In genomic region chr3:53845103-53845880, GRCh38 we compare ENCODE assay signal across 8 cellular contexts. TPM values are rescaled to one million over a fixed set of nuclear protein-coding genes. Genes with fewer than 3 reads are reported as not detected.
DNase-seq lines count a peak whose midpoint lies in the region; ATAC-seq and TF ChIP-seq lines count a peak whose summit lies in the region.

No MANE protein-coding gene starts in this region.

- peak; percentile 18 for ATAC-seq in GM18498 (IDR thresholded peaks at IDR 0.05; ENCODE audit: unreplicated experiment)
- ATAC-seq in HG03039 (IDR thresholded peaks at IDR 0.05; ENCODE audit: unreplicated experiment) = no peak

- in situ Hi-C loops in ACHN (cut with HindIII; ENCODE audit: low pct_ligation_motif_present, low pct_unique_long_range_greater_than_20kb, low sequenced_read_pairs) = no loop called here
- in situ Hi-C loops in astrocyte of the cerebellum (cut with HindIII; ENCODE audit: low sequenced_read_pairs) = no loop called here

- no peaks in the 10 kb centered on the region for H3F3A ChIP-seq in PC-9 (ENCODE audit: insufficient read depth, low read depth)

- 15% methylated on average over 25 of the region's 25 CpGs for WGBS in prostate gland

- H3K4me2 ChIP-seq in PC-9 = no peak overlapping the region

- H3K27ac ChIP-seq in HUES6 (ENCODE audit: low read depth, low read length) (no peak overlapping the region), prostate gland (peak overlapping the region; percentile 85 to 96), PC-9 (no peak overlapping the region)

- intact Hi-C loops in prostate gland (cut with DNase I) = no loop called here
- intact Hi-C loops in PC-9 (cut with micrococcal nuclease; ENCODE audit: unreplicated experiment) = no loop called here

- no peaks in the 10 kb centered on the region for H3K79me2 ChIP-seq in PC-9 (ENCODE audit: low read depth)

- peak overlapping the region; percentile 77 for H3K9ac ChIP-seq in HUES6 (ENCODE audit: low read length)

- H3K27me3 ChIP-seq in HUES6 (ENCODE audit: control insufficient read depth, insufficient read depth, low read length) (peaks cover 27% of the 10 kb centered on the region), prostate gland (replicated peaks; ENCODE audit: insufficient read depth) (no peaks in the 10 kb centered on the region), PC-9 (ENCODE audit: insufficient read depth, low read depth) (peaks cover 13% of the 10 kb centered on the region)

- no peak overlapping the region for H2AFZ ChIP-seq in PC-9

- no peaks in the 10 kb centered on the region for H3K36me3 ChIP-seq in HUES6 (ENCODE audit: control insufficient read depth, insufficient read depth, low read length)
- no peaks in the 10 kb centered on the region for H3K36me3 ChIP-seq in prostate gland
- H3K36me3 ChIP-seq in PC-9 (ENCODE audit: low read depth) = no peaks in the 10 kb centered on the region

- CTCF ChIA-PET in PC-9 (lab: Charles Lee) = no interaction called here

- H3K9me3 ChIP-seq in HUES6 (ENCODE audit: control insufficient read depth, insufficient read depth, low read depth, low read length) = no peaks in the 10 kb centered on the region
- H3K9me3 ChIP-seq in prostate gland = no peaks in the 10 kb centered on the region
- H3K9me3 ChIP-seq in PC-9 (ENCODE audit: insufficient read depth, low read depth) = no peaks in the 10 kb centered on the region

- H3K9me2 ChIP-seq in PC-9 (ENCODE audit: insufficient read depth) = no peaks in the 10 kb centered on the region

- BruUV-seq in PC-9 (replicated peaks; lab: Mats Ljungman, UMichigan) = no TSS peak

- H3K4me1 ChIP-seq in HUES6 (ENCODE audit: control insufficient read depth, insufficient read depth, low read length) (peaks cover 37% of the 10 kb centered on the region), prostate gland (replicated peaks) (peaks cover 13% of the 10 kb centered on the region), PC-9 (replicated peaks; ENCODE audit: insufficient read depth) (no peaks in the 10 kb centered on the region)

- H3K4me3 ChIP-seq in HUES6 (ENCODE audit: low read depth, low read length) (peak overlapping the region; percentile 80), astrocyte of the cerebellum (ENCODE audit: low read depth, low read length) (peak overlapping the region; percentile 52), prostate gland (peak overlapping the region; percentile 51 to 53), PC-9 (no peak overlapping the region)

- TF ChIP-seq CTCF in astrocyte of the cerebellum (IDR thresholded peaks at IDR 0.05; ENCODE audit: low read depth, low read length, missing control alignments) (peak; percentile 54), prostate gland (IDR thresholded peaks at IDR 0.05) (peak in 3 of 4 experiments; percentile 13 to 49 (median 34)), PC-9 (conservative IDR thresholded peaks at IDR 0.05) (no peak)

- POLR2A ChIA-PET in PC-9 (lab: Charles Lee; ENCODE audit: unreplicated experiment) = no interaction called here

- TF ChIP-seq POLR2A in prostate gland (IDR thresholded peaks at IDR 0.05) = no peak

- H4K20me1 ChIP-seq in PC-9 (ENCODE audit: insufficient read depth) = no peaks in the 10 kb centered on the region

- DNase-seq in ACHN (peak; percentile 56), astrocyte of the cerebellum (ENCODE audit: low read depth) (peak; percentile 11), hepatic stellate cell (ENCODE audit: low spot score) (peak; percentile 45), prostate gland (ENCODE audit: low spot score) (peak; percentile 69), PC-9 (no peak)

RNA-seq across cellular contexts. Expression of gene CHDH, which starts 0.9 kb away (rescaled TPM):
- total RNA-seq in prostate gland (10 to 100 TPM; 40.2 to 43.9 TPM), PC-9 (2021) (0.28 TPM in 1 of 2 replicates, not detected in the other)

RNA-seq across cellular contexts. Expression of gene IL17RB, which starts 1.1 kb away (rescaled TPM):
- total RNA-seq in prostate gland = 10 to 100 TPM in 1 of 2 donors, 1 to 10 TPM in 1; 6.0 to 14.3 TPM
- total RNA-seq in PC-9 (2021) = not detected in 2 replicates

RNA-seq across cellular contexts. Expression of gene ACTR8, which starts 36.7 kb away (rescaled TPM):
- total RNA-seq in prostate gland = 10 to 100 TPM; 20.6 to 54.5 TPM
- total RNA-seq in PC-9 (2021) = 21.5 and 25.5 TPM in 2 replicates

RNA-seq across cellular contexts. Expression of gene SELENOK, which starts 46.4 kb away (rescaled TPM):
- total RNA-seq in prostate gland (10 to 100 TPM; 48.5 to 51.1 TPM), PC-9 (2021) (19.9 and 21.9 TPM in 2 replicates)

Comparison
In these comparisons a context has a peak if more than half of its experiments do, and no peak if none do; other contexts are left out.
1. DNase-seq: peak in ACHN (single experiment), astrocyte of the cerebellum (single experiment), hepatic stellate cell (single experiment) and prostate gland (single experiment); none in PC-9 (0 of 2).
2. H3K27ac ChIP-seq: peak in prostate gland (2 of 2); none in HUES6 (single experiment) and PC-9 (single experiment).
3. RNA of gene CHDH, which starts 0.9 kb away (total RNA-seq): 40.2 to 43.9 TPM in prostate gland; 0.28 TPM in PC-9; every median in the first group is over 10 times any median in the second.